Comparison of ENCODE assay signal across 8 cellular contexts in genomic region chr2:32061973-32062861, GRCh38. TPM values are rescaled to one million over a fixed set of nuclear protein-coding genes. Genes with fewer than 3 reads are reported as not detected.
DNase-seq lines count a peak whose midpoint lies in the region; ATAC-seq and TF ChIP-seq lines count a peak whose summit lies in the region.

No MANE protein-coding gene starts in this region.

- H3K36me3 ChIP-seq in adrenal gland (replicated peaks in 1 of 2) (no peaks in the 10 kb centered on the region), rectal smooth muscle tissue (ENCODE audit: control insufficient read depth, insufficient read depth, low read length) (no peaks in the 10 kb centered on the region)

- H3K27ac ChIP-seq in 22Rv1, result peak overlapping the region; percentile 89
- H3K27ac ChIP-seq in adrenal gland, result peak overlapping the region; percentile 66 to 97 (median 92)
- peak overlapping the region; percentile 93 for H3K27ac ChIP-seq in rectal smooth muscle tissue (ENCODE audit: low read depth, low read length)

- H3K27me3 ChIP-seq in adrenal gland, result no peaks in the 10 kb centered on the region
- no peaks in the 10 kb centered on the region for H3K27me3 ChIP-seq in rectal smooth muscle tissue (ENCODE audit: control insufficient read depth, insufficient read depth, low read length)

- TF ChIP-seq CTCF in 22Rv1 (IDR thresholded peaks at IDR 0.05) (no peak), adrenal gland (IDR thresholded peaks at IDR 0.05) (no peak)

- H3K4me3 ChIP-seq in adrenal gland, result peak overlapping the region in 3 of 4 donors; percentile 7 to 86 (median 82)
- peak overlapping the region; percentile 89 for H3K4me3 ChIP-seq in rectal smooth muscle tissue (ENCODE audit: low read length)

- intact Hi-C loops in adrenal gland (cut with DNase I), result no loop called here

- ATAC-seq in HG03520 (IDR thresholded peaks at IDR 0.05; ENCODE audit: unreplicated experiment) (no peak), HG03097 (IDR thresholded peaks at IDR 0.05; ENCODE audit: low FRiP score, unreplicated experiment) (no peak)

- TF ChIP-seq POLR2A in adrenal gland (IDR thresholded peaks at IDR 0.05), result peak in 1 of 2 donors; percentile 1

- DNase-seq in G401 (ENCODE audit: low spot score) (peak; percentile 63), NCI-H2227 (lab: John Stamatoyannopoulos, UW; ENCODE audit: unreplicated experiment) (peak; percentile 44), adrenal gland (peak; percentile 35 to 77 (median 56)), hepatic stellate cell (ENCODE audit: low spot score) (peak; percentile 53)

- no peak overlapping the region for H3K9ac ChIP-seq in rectal smooth muscle tissue (ENCODE audit: low read length)

- H3K9me3 ChIP-seq in adrenal gland (replicated peaks in 1 of 3), result no peaks in the 10 kb centered on the region

- 35 to 46% (median 43%) methylated on average over 13 of the region's 13 CpGs for WGBS in adrenal gland, 4 donors

- peaks cover 0 to 18% of the 10 kb centered on the region in 2 donors for H3K4me1 ChIP-seq in adrenal gland (replicated peaks in 1 of 2)
- peaks cover 6% of the 10 kb centered on the region for H3K4me1 ChIP-seq in rectal smooth muscle tissue (ENCODE audit: control insufficient read depth, insufficient read depth, low read length)

- in situ Hi-C loops in G401 (cut with HindIII; ENCODE audit: low sequenced_read_pairs), result no loop called here

RNA-seq across cellular contexts. Expression of gene SPAST, which starts 1.1 kb away (rescaled TPM):
- 21.5 and 52.9 TPM in 2 replicates for total RNA-seq in G401 (2014; rRNA removed; shearing (Covaris generic))
- 10 to 100 TPM; 12.7 to 24.1 (median 16.6) TPM for total RNA-seq in adrenal gland
- 10 to 100 TPM in 1 of 3 donors, 1 to 10 TPM in 2; 2.8 to 14.5 (median 3.2) TPM for polyA plus RNA-seq in adrenal gland

RNA-seq across cellular contexts. Expression of gene DPY30, which starts 22.6 kb away (rescaled TPM):
- 94.9 and 118 TPM in 2 replicates for total RNA-seq in G401 (2014; rRNA removed; shearing (Covaris generic))
- total RNA-seq in adrenal gland, result 100 to 1,000 TPM in 1 of 8 donors, 10 to 100 TPM in 7; 69.5 to 123 (median 89.4) TPM
- polyA plus RNA-seq in adrenal gland, result 100 to 1,000 TPM in 2 of 3 donors, 10 to 100 TPM in 1; 84.5 to 177 (median 149) TPM

RNA-seq across cellular contexts. Expression of gene MEMO1, which starts 51.4 kb away (rescaled TPM):
- 83.6 and 102 TPM in 2 replicates for total RNA-seq in G401 (2014; rRNA removed; shearing (Covaris generic))
- 10 to 100 TPM; 22.7 to 64.3 (median 41.2) TPM for total RNA-seq in adrenal gland
- 10 to 100 TPM; 43.2 to 51.9 (median 43.3) TPM for polyA plus RNA-seq in adrenal gland
